Comparison of ENCODE assay signal across 8 cellular contexts in genomic region chr15:51093865-51094605, GRCh38. TPM values are rescaled to one million over a fixed set of nuclear protein-coding genes. Genes with fewer than 3 reads are reported as not detected.
DNase-seq lines count a peak whose midpoint lies in the region; ATAC-seq, FAIRE-seq and TF ChIP-seq lines count a peak whose summit lies in the region.

No MANE protein-coding gene starts in this region.

- peak overlapping the region; percentile 49 for H3K4me3 ChIP-seq in astrocyte (ENCODE audit: insufficient read depth, low read depth, low read length)
- peak overlapping the region; percentile 37 to 78 (median 59) for H3K4me3 ChIP-seq in spleen
- H3K4me3 ChIP-seq in OCI-LY7 (ENCODE audit: low read depth, low read length, poor library complexity, severe bottlenecking) = no peak overlapping the region

- H3K9ac ChIP-seq in astrocyte (ENCODE audit: low read length) = no peak overlapping the region

- no peaks in the 10 kb centered on the region for H3K9me3 ChIP-seq in astrocyte (ENCODE audit: insufficient read depth, low read depth, low read length)
- H3K9me3 ChIP-seq in spleen = no peaks in the 10 kb centered on the region
- H3K9me3 ChIP-seq in OCI-LY7 (ENCODE audit: low read length) = no peaks in the 10 kb centered on the region

- no peak overlapping the region for H3K27ac Mint-ChIP-seq in astrocyte (ENCODE audit: unreplicated experiment)

- peak overlapping the region; percentile 62 for H2AFZ ChIP-seq in astrocyte (ENCODE audit: low read depth, low read length)
- no peak overlapping the region for H2AFZ ChIP-seq in OCI-LY7 (ENCODE audit: low read length)

- no peak for TF ChIP-seq CTCF in astrocyte (IDR thresholded peaks at IDR 0.05; ENCODE audit: insufficient read depth, low read depth, low read length)
- no peak for TF ChIP-seq CTCF in spleen (IDR thresholded peaks at IDR 0.05 in 8 of 11, conservative IDR thresholded peaks at IDR 0.05 in 3 of 11)
- TF ChIP-seq CTCF in D721Med (IDR thresholded peaks at IDR 0.05; ENCODE audit: insufficient read depth, missing control alignments) = no peak
- TF ChIP-seq CTCF in OCI-LY7 (conservative IDR thresholded peaks at IDR 0.05; ENCODE audit: low read length) = no peak

- H4K20me1 ChIP-seq in astrocyte (ENCODE audit: insufficient read depth, low read length) (no peaks in the 10 kb centered on the region), OCI-LY7 (ENCODE audit: insufficient read depth, low read length) (no peaks in the 10 kb centered on the region)

- no peak for FAIRE-seq in astrocyte (lab: Jason Lieb, UNC)
- no peak for FAIRE-seq in D721Med (lab: Jason Lieb, UNC)

- H3K36me3 Mint-ChIP-seq in activated T-cell treated with anti-CD3 and anti-CD28 coated beads, Interleukin-2, amount 50 U/mL, for 4 hours (ENCODE audit: insufficient read depth) = no peaks in the 10 kb centered on the region
- peaks cover 2% of the 10 kb centered on the region for H3K36me3 Mint-ChIP-seq in astrocyte (ENCODE audit: low read depth, unreplicated experiment)

- DNase-seq in activated T-cell treated with anti-CD3 and anti-CD28 coated beads, Interleukin-2, amount 50 U/mL, for 4 hours = no peak
- no peak for DNase-seq in activated T-cell treated with anti-CD3 and anti-CD28 coated beads, Interleukin-2, amount 50 U/mL, for 1 hour
- DNase-seq in astrocyte (ENCODE audit: low read depth) (no peak), iPS-NIHi11 (ENCODE audit: low spot score) (peak; percentile 49), spleen (peak; percentile 75), D721Med (ENCODE audit: insufficient read length, low spot score) (no peak), OCI-LY7 (ENCODE audit: low spot score) (no peak)

- H3K9me2 ChIP-seq in OCI-LY7 (ENCODE audit: insufficient read depth, low read length) = no peaks in the 10 kb centered on the region

- intact Hi-C loops in spleen (cut with DNase I; ENCODE audit: low total_unique reads) = no loop called here
- intact Hi-C loops in OCI-LY7 (cut with micrococcal nuclease; ENCODE audit: unreplicated experiment) = no loop called here

- H3K27me3 ChIP-seq in astrocyte (ENCODE audit: insufficient read depth, low read length) (peaks cover 48% of the 10 kb centered on the region), spleen (replicated peaks in 1 of 7) (peaks cover 0 to 87% (median 26%) of the 10 kb centered on the region in 7 donors)

- H3K27me3 Mint-ChIP-seq in activated T-cell treated with anti-CD3 and anti-CD28 coated beads, Interleukin-2, amount 50 U/mL, for 4 hours (ENCODE audit: low read depth) = peaks cover 56% of the 10 kb centered on the region
- peaks cover 55% of the 10 kb centered on the region for H3K27me3 Mint-ChIP-seq in astrocyte (ENCODE audit: low read depth, unreplicated experiment)

- H3K4me2 ChIP-seq in astrocyte (ENCODE audit: low read length) = peak overlapping the region; percentile 87
- no peak overlapping the region for H3K4me2 ChIP-seq in OCI-LY7 (ENCODE audit: low read length)

- WGBS in spleen, 5 donors = 0 to 2% (median 1%) methylated on average over 42 to 65 of the region's 65 CpGs

- no peak overlapping the region for H3K27ac ChIP-seq in astrocyte (ENCODE audit: low read depth, low read length)
- peak overlapping the region; percentile 28 to 86 (median 72) for H3K27ac ChIP-seq in spleen
- no peak overlapping the region for H3K27ac ChIP-seq in OCI-LY7 (ENCODE audit: low read depth, low read length, poor library complexity, severe bottlenecking)

- H3K79me2 ChIP-seq in astrocyte (ENCODE audit: insufficient read depth, low read length) = no peaks in the 10 kb centered on the region
- H3K79me2 ChIP-seq in OCI-LY7 (ENCODE audit: insufficient read depth, low read depth, low read length) = no peaks in the 10 kb centered on the region

- H3K36me3 ChIP-seq in astrocyte (ENCODE audit: insufficient read depth, low read length) = no peaks in the 10 kb centered on the region
- H3K36me3 ChIP-seq in spleen = no peaks in the 10 kb centered on the region
- no peaks in the 10 kb centered on the region for H3K36me3 ChIP-seq in OCI-LY7 (ENCODE audit: insufficient read depth, low read length)

- H3K4me1 Mint-ChIP-seq in activated T-cell treated with anti-CD3 and anti-CD28 coated beads, Interleukin-2, amount 50 U/mL, for 4 hours (ENCODE audit: low read depth) = peaks cover 4% of the 10 kb centered on the region
- peaks cover 20% of the 10 kb centered on the region for H3K4me1 Mint-ChIP-seq in astrocyte (ENCODE audit: low read depth, unreplicated experiment)

- BruUV-seq in OCI-LY7 (replicated peaks; lab: Mats Ljungman, UMichigan) = no TSS peak

- CTCF ChIA-PET in OCI-LY7 (lab: Charles Lee; ENCODE audit: unreplicated experiment) = no interaction called here

- H3K4me1 ChIP-seq in astrocyte (ENCODE audit: insufficient read depth, low read length) (peaks cover 8% of the 10 kb centered on the region), spleen (peaks cover 7 to 77% (median 42%) of the 10 kb centered on the region in 6 donors), OCI-LY7 (ENCODE audit: insufficient read depth, low read length, poor library complexity, severe bottlenecking) (no peaks in the 10 kb centered on the region)

- no peak for TF ChIP-seq POLR2A in spleen (IDR thresholded peaks at IDR 0.05)

- POLR2A ChIA-PET in OCI-LY7 (lab: Charles Lee) = no interaction called here

- peak; percentile 31 to 36 for ATAC-seq in activated T-cell treated with anti-CD3 and anti-CD28 coated beads, Interleukin-2, amount 50 U/mL, for 4 hours
- no peak for ATAC-seq in GM21367 (IDR thresholded peaks at IDR 0.05; ENCODE audit: unreplicated experiment)

- no peaks in the 10 kb centered on the region for H3K9me3 Mint-ChIP-seq in activated T-cell treated with anti-CD3 and anti-CD28 coated beads, Interleukin-2, amount 50 U/mL, for 4 hours
- no peaks in the 10 kb centered on the region for H3K9me3 Mint-ChIP-seq in astrocyte (ENCODE audit: unreplicated experiment)

- peak overlapping the region; percentile 8 for H3K4me3 Mint-ChIP-seq in activated T-cell treated with anti-CD3 and anti-CD28 coated beads, Interleukin-2, amount 50 U/mL, for 4 hours
- H3K4me3 Mint-ChIP-seq in astrocyte (ENCODE audit: unreplicated experiment) = peak overlapping the region; percentile 75

RNA-seq across cellular contexts. Expression of gene TNFAIP8L3, which starts 0.7 kb away (rescaled TPM):
- under 1 TPM in 2 of 3 donors, not detected in 1; 0.15 to 0.22 TPM for total RNA-seq in activated T-cell treated with anti-CD3 and anti-CD28 coated beads, Interleukin-2, amount 50 U/mL, for 4 hours
- total RNA-seq in astrocyte (1.1 and 1.8 TPM in 2 replicates), spleen (10 to 100 TPM; 19.1 to 35.8 (median 24.6) TPM), OCI-LY7 (2022) (not detected in 2 replicates)
- 10 to 100 TPM in 1 of 3 donors, 1 to 10 TPM in 2; 6.5 to 19.4 (median 9.3) TPM for polyA plus RNA-seq in spleen
- total RNA-seq in OCI-LY7 (2014; rRNA removed; shearing (Covaris generic)) = not detected in 2 replicates

Comparison
In these comparisons a context has a peak if more than half of its experiments do, and no peak if none do; other contexts are left out.
1. DNase-seq: peak in iPS-NIHi11 (single experiment) and spleen (single experiment); none in activated T-cell treated with anti-CD3 and anti-CD28 coated beads, Interleukin-2, amount 50 U/mL, for 4 hours (single experiment), activated T-cell treated with anti-CD3 and anti-CD28 coated beads, Interleukin-2, amount 50 U/mL, for 1 hour (single experiment), astrocyte (single experiment), D721Med (single experiment) and OCI-LY7 (single experiment).
2. H3K27ac ChIP-seq: peak in spleen (8 of 8); none in astrocyte (single experiment) and OCI-LY7 (single experiment).